In genomic region chr18:3857544-3857943, GRCh38 we compare ENCODE assay signal across 19 cellular contexts.
DNase-seq lines count a peak whose midpoint lies in the region; ATAC-seq, FAIRE-seq and TF ChIP-seq lines count a peak whose summit lies in the region.
"Had no signal": no experiment of that assay in that cellular context is flagged by ENCODE, and none has a peak within 500 bp of the region (broad histone marks: within the 10 kb centered on the region; RNA-seq: fewer than 3 reads in every experiment).

No MANE protein-coding gene starts in this region.

- H3K4me3 ChIP-seq in HFF-Myc (replicated peaks; ENCODE audit: low read depth, low read length) (no peak overlapping the region), bronchial epithelial cell (ENCODE audit: low read depth, low read length) (no peak overlapping the region), mesenchymal stem cell (ENCODE audit: insufficient read depth in 1 of 2, low read depth in 1 of 2, low read length in 2 of 2) (peak overlapping the region in 1 of 2 experiments; percentile 0)
- H3K4me3 ChIP-seq: colonic mucosa, spleen had no signal

- peak; percentile 48 for DNase-seq in ACHN
- DNase-seq in HFF-Myc (ENCODE audit: extremely low read depth, low read depth), result peak; percentile 2
- DNase-seq in bronchial epithelial cell (ENCODE audit: low read depth), result peak; percentile 34
- no peak for DNase-seq in mesenchymal stem cell
- DNase-seq in NK-92 (lab: John Stamatoyannopoulos, UW; ENCODE audit: unreplicated experiment), result no peak
- DNase-seq in caudate nucleus (lab: John Stamatoyannopoulos, UW), result no peak
- no peak for DNase-seq in activated CD4-positive, alpha-beta T cell treated with anti-CD3 and anti-CD28 coated beads for 4 hours
- DNase-seq: activated B cell treated with CpG ODN at 0.5 μM for 24 hours; activated CD4-positive, alpha-beta memory T cell treated with anti-CD3 and anti-CD28 coated beads, Interleukin-2, amount 10 ng/mL, durations not matched to agents 7 days and 5 days; activated T-cell treated with anti-CD3 and anti-CD28 coated beads, Interleukin-2, amount 50 U/mL, for 24 hours; CD4-positive, alpha-beta memory T cell; colonic mucosa; DMS53; NCI-H1417 treated with DMSO at 0.1 percent for 48 hours; NCI-H69; OCI-M1; spleen; stimulated activated CD4-positive, alpha-beta T cell treated with anti-CD3 and anti-CD28 coated beads, Interleukin-4, amount 100 ng/mL, for 4 hours had no signal

- peaks cover 8% of the 10 kb centered on the region for H3K79me1 ChIP-seq in mesenchymal stem cell (replicated peaks; ENCODE audit: low read length, poor library complexity, severe bottlenecking)

- no peak for FAIRE-seq in bronchial epithelial cell (lab: Jason Lieb, UNC)

- no peaks in the 10 kb centered on the region for H3K9me3 ChIP-seq in mesenchymal stem cell (ENCODE audit: control insufficient read depth, low read length)
- H3K9me3 ChIP-seq: colonic mucosa had no signal

- H3K36me3 ChIP-seq in bronchial epithelial cell (ENCODE audit: control insufficient read depth, insufficient read depth, low read length), result no peaks in the 10 kb centered on the region
- no peaks in the 10 kb centered on the region for H3K36me3 ChIP-seq in mesenchymal stem cell (ENCODE audit: control insufficient read depth in 1 of 2, insufficient read depth in 2 of 2, low read depth in 1 of 2, low read length in 2 of 2)
- H3K36me3 ChIP-seq: colonic mucosa, spleen had no signal

- H2BK5ac ChIP-seq in mesenchymal stem cell (ENCODE audit: low read depth, low read length, poor library complexity, severe bottlenecking), result no peak overlapping the region

- no peak overlapping the region for H2AFZ ChIP-seq in mesenchymal stem cell (ENCODE audit: low read depth, low read length)

- no peak overlapping the region for H3K23ac ChIP-seq in mesenchymal stem cell (ENCODE audit: low read length in 2 of 2)

- H3K9ac ChIP-seq in mesenchymal stem cell (ENCODE audit: low read length), result peak overlapping the region; percentile 64

- in situ Hi-C loops in ACHN (cut with HindIII; ENCODE audit: low pct_ligation_motif_present, low pct_unique_long_range_greater_than_20kb, low sequenced_read_pairs), result no loop called here

- H2BK15ac ChIP-seq in mesenchymal stem cell (ENCODE audit: low read depth, poor library complexity, severe bottlenecking), result no peak overlapping the region

- peak overlapping the region; percentile 13 for H3K27ac ChIP-seq in mesenchymal stem cell (ENCODE audit: low read length, poor library complexity, severe bottlenecking)
- no peak overlapping the region for H3K27ac ChIP-seq in caudate nucleus (ENCODE audit: low read depth, low read length)
- H3K27ac ChIP-seq: colonic mucosa, spleen had no signal

- no peak for ATAC-seq in HG03378 (IDR thresholded peaks at IDR 0.05; ENCODE audit: unreplicated experiment)

- no peak overlapping the region for H4K8ac ChIP-seq in mesenchymal stem cell (ENCODE audit: low read length)

- no peak overlapping the region for H2AK5ac ChIP-seq in mesenchymal stem cell (ENCODE audit: low read length, severe bottlenecking)

- H3K27me3 ChIP-seq in bronchial epithelial cell (ENCODE audit: control insufficient read depth, insufficient read depth, low read length) (no peaks in the 10 kb centered on the region), mesenchymal stem cell (ENCODE audit: control insufficient read depth in 1 of 2, insufficient read depth in 1 of 2, low read length in 2 of 2) (no peaks in the 10 kb centered on the region)
- H3K27me3 ChIP-seq: colonic mucosa, spleen had no signal

- 14% methylated on average over 1 of the region's 1 CpG for WGBS in mesenchymal stem cell

- peaks cover 3% of the 10 kb centered on the region for H3K4me1 ChIP-seq in mesenchymal stem cell (ENCODE audit: control insufficient read depth, insufficient read depth, low read depth, low read length)
- H3K4me1 ChIP-seq: colonic mucosa, spleen had no signal

- H3K4me2 ChIP-seq in mesenchymal stem cell (ENCODE audit: low read length, poor library complexity, severe bottlenecking), result no peak overlapping the region

- H2BK12ac ChIP-seq in mesenchymal stem cell (ENCODE audit: low read length in 2 of 2), result no peak overlapping the region

- no peak overlapping the region for H2BK120ac ChIP-seq in mesenchymal stem cell (ENCODE audit: low read depth, low read length)

- H3K14ac ChIP-seq in mesenchymal stem cell (ENCODE audit: low read length in 2 of 2), result no peak overlapping the region

- no peak for TF ChIP-seq CTCF in HFF-Myc (IDR thresholded peaks at IDR 0.05; ENCODE audit: low read depth, low read length, missing control alignments)
- TF ChIP-seq CTCF in bronchial epithelial cell (IDR thresholded peaks at IDR 0.05; ENCODE audit: insufficient read depth, low read length, severe bottlenecking), result no peak

- H3K18ac ChIP-seq in mesenchymal stem cell (ENCODE audit: low read depth in 1 of 2, low read length in 2 of 2), result no peak overlapping the region

- no peak overlapping the region for H3K4ac ChIP-seq in mesenchymal stem cell (ENCODE audit: low read depth in 1 of 2, low read length in 2 of 2)

- no peak overlapping the region for H4K91ac ChIP-seq in mesenchymal stem cell (ENCODE audit: low read length)

Comparison
In these comparisons a context has a peak if more than half of its experiments do, and no peak if none do; other contexts are left out.
1. DNase-seq: peak in ACHN (single experiment), HFF-Myc (single experiment) and bronchial epithelial cell (single experiment); none in mesenchymal stem cell (single experiment), NK-92 (single experiment), caudate nucleus (0 of 61) and activated CD4-positive, alpha-beta T cell treated with anti-CD3 and anti-CD28 coated beads for 4 hours (0 of 2).